Comparison of ENCODE assay signal across 8 cellular contexts in the genomic region with DNA sequence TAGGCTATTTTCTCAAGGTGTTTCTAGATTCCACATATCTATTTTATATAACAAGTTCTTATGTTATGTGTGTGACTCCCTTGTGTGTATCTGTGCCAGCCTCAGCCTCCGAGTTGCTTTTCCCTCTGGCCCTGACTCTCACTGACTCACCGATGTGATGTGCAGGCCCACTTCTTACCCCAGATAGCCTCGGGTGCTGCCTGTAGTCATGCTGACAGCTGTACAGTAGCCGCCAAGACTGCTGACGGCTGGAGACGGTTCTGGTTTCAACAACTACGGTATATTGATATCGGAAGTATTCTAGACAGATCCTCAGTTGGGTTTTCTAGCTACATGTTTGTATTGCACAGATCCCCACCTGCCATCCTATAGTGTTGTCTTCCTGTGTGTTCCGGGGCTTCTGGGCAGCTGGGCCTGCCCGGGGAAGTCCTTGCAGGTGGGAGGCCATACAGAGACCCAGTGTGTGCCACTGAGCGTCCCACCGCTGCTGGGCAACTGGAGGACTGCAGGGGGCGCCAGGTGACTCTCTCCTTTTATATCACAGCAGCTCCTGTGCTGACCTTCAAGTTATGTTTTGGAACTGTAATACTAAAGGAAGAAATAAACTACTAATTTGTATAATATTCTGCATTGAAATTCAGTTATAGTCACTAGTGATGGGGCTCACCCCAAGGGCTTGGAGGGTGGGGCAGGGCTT. TPM values are rescaled to one million over a fixed set of nuclear protein-coding genes. Genes with fewer than 3 reads are reported as not detected.
DNase-seq lines count a peak whose midpoint lies in the region; ATAC-seq and TF ChIP-seq lines count a peak whose summit lies in the region.
"Not testable (repeated sequence)": the region's sequence is repeated elsewhere in the genome, so short reads cannot be mapped to it uniquely, and the experiment has no call there.

No MANE protein-coding gene starts in this region.

- not testable (repeated sequence) for H3K9me3 ChIP-seq in adipocyte (ENCODE audit: control insufficient read depth, low read length)

- not testable (repeated sequence) for H3K36me3 ChIP-seq in adipocyte (ENCODE audit: control insufficient read depth, insufficient read depth, low read length, severe bottlenecking)

- not testable (repeated sequence) for H3K9me3 Mint-ChIP-seq in T-cell; stimulated activated naive B cell treated with anti-CD40 and anti-IgM and Interleukin-4, amounts not matched to agents 10 μg/mL and 1 μg/mL and 100 μg/mL, for 72 hours

- H3K36me3 Mint-ChIP-seq in T-cell; stimulated activated naive B cell treated with anti-CD40 and anti-IgM and Interleukin-4, amounts not matched to agents 10 μg/mL and 1 μg/mL and 100 μg/mL, for 72 hours: not testable (repeated sequence)

- peak; percentile 37 for ATAC-seq in GM19395 (IDR thresholded peaks at IDR 0.05; ENCODE audit: unreplicated experiment)
- peak in 3 of 4 experiments; percentile 37 to 66 (median 41) for ATAC-seq in T-cell (replicated peaks in 1 of 4)
- ATAC-seq in foreskin keratinocyte, result peak; percentile 76
- ATAC-seq in stimulated activated naive B cell treated with anti-CD40 and anti-IgM and Interleukin-4, amounts not matched to agents 10 μg/mL and 1 μg/mL and 100 μg/mL, for 72 hours (replicated peaks), result peak; percentile 28 to 33

- not testable (repeated sequence) for H3K4me3 Mint-ChIP-seq in T-cell
- peak overlapping the region; percentile 50 for H3K4me3 Mint-ChIP-seq in stimulated activated naive B cell treated with anti-CD40 and anti-IgM and Interleukin-4, amounts not matched to agents 10 μg/mL and 1 μg/mL and 100 μg/mL, for 72 hours

- H3K4me3 ChIP-seq in adipocyte (ENCODE audit: low read length), result not testable (repeated sequence)

- H3K27ac ChIP-seq in foreskin keratinocyte, result not testable (repeated sequence)

- TF ChIP-seq CTCF in foreskin keratinocyte (conservative IDR thresholded peaks at IDR 0.05), result peak; percentile 57

- CTCF ChIA-PET in T-cell (lab: Charles Lee), result interaction anchor here in 1 of 2 donors (0.6 kb wide), 1 partner anchor 53 kb away, joined by 3 read pairs; no protein-coding TSS in a partner anchor

- not testable (repeated sequence) for H3K9ac ChIP-seq in adipocyte (ENCODE audit: low read length)

- peaks cover 9 to 21% (median 19%) of the 10 kb centered on the region in 3 donors for H3K4me1 Mint-ChIP-seq in T-cell
- peaks cover 38 to 58% of the 10 kb centered on the region in 2 donors for H3K4me1 Mint-ChIP-seq in stimulated activated naive B cell treated with anti-CD40 and anti-IgM and Interleukin-4, amounts not matched to agents 10 μg/mL and 1 μg/mL and 100 μg/mL, for 72 hours

- DNase-seq in CD1c-positive myeloid dendritic cell (ENCODE audit: extremely low spot score) (peak; percentile 2), M059J (ENCODE audit: low read depth) (peak; percentile 79), T-cell (peak in 19 of 34 experiments; percentile 15 to 53 (median 32)), adipocyte (ENCODE audit: low read depth) (peak; percentile 62), foreskin keratinocyte (peak; percentile 56 to 69), myocyte (ENCODE audit: low read depth) (peak; percentile 90)
- peak; percentile 66 for DNase-seq in stimulated activated naive B cell treated with anti-CD40 and anti-IgM and Interleukin-4, amounts not matched to agents 10 μg/mL and 1 μg/mL and 100 μg/mL, for 72 hours

- POLR2A ChIA-PET in T-cell (lab: Charles Lee), result not testable (repeated sequence)

- H3K27ac Mint-ChIP-seq in T-cell, result not testable (repeated sequence)
- peak overlapping the region; percentile 100 for H3K27ac Mint-ChIP-seq in stimulated activated naive B cell treated with anti-CD40 and anti-IgM and Interleukin-4, amounts not matched to agents 10 μg/mL and 1 μg/mL and 100 μg/mL, for 72 hours

- H3K4me1 ChIP-seq in adipocyte (ENCODE audit: control insufficient read depth, insufficient read depth, low read length), result peaks cover 35% of the 10 kb centered on the region
- not testable (repeated sequence) for H3K4me1 ChIP-seq in foreskin keratinocyte

- not testable (repeated sequence) for H3K27me3 Mint-ChIP-seq in T-cell; stimulated activated naive B cell treated with anti-CD40 and anti-IgM and Interleukin-4, amounts not matched to agents 10 μg/mL and 1 μg/mL and 100 μg/mL, for 72 hours

- not testable (repeated sequence) for H3K27me3 ChIP-seq in adipocyte (replicated peaks; ENCODE audit: control insufficient read depth, insufficient read depth, low read length); foreskin keratinocyte

RNA-seq across cellular contexts. Expression of a gene that starts 55.2 kb away (rescaled TPM):
- 0.25 and 0.79 TPM in 2 replicates for total RNA-seq in M059J (2014; rRNA removed; shearing (Covaris generic))
- total RNA-seq in T-cell (1 to 10 TPM in 2 of 5 donors, under 1 TPM in 1, not detected in 2; 0.79 to 2.3 (median 1.0) TPM), foreskin keratinocyte (0.49 and 1.0 TPM in 2 replicates), myocyte (31.9 and 36.4 TPM in 2 replicates)
- polyA plus RNA-seq in foreskin keratinocyte, result 0.42 and 0.92 TPM in 2 replicates
- 59.6 TPM for polyA plus RNA-seq in myocyte (2012)

Comparison
In these comparisons a context has a peak if more than half of its experiments do, and no peak if none do; other contexts are left out.
1. DNase-seq: peak in every context shown above with its lines; median percentile 90 in myocyte; 79 in M059J; 66 in stimulated activated naive B cell treated with anti-CD40 and anti-IgM and Interleukin-4, amounts not matched to agents 10 μg/mL and 1 μg/mL and 100 μg/mL, for 72 hours; 62 in foreskin keratinocyte; 62 in adipocyte; 32 in T-cell; 2 in CD1c-positive myeloid dendritic cell.